ENCODE assay signal across 1 cellular context in genomic region chr20:29781891-29782290, GRCh38.
A peak's percentile ranks its signal among the peaks of the same experiment; 100 is the strongest.
TF ChIP-seq lines count a peak whose summit lies in the region.
"Not testable (repeated sequence)": the region's sequence is repeated elsewhere in the genome, so short reads cannot be mapped to it uniquely, and the experiment has no call there.

No MANE protein-coding gene starts in this region.

TF ChIP-seq in K562, 482 proteins besides CTCF, POLR2A, EP300 and RAD21 (continued from another document and continues in another):
- TF ChIP-seq ZNF318 (IDR thresholded peaks at IDR 0.05; ENCODE audit: borderline replicate concordance in 1 of 2, low read depth in 1 of 2) (peak in 1 of 2 experiments; percentile 82; a peak in 2 of 4 replicates), LEF1 (IDR thresholded peaks at IDR 0.05) (peak; percentile 100), NR4A1 (tag; IDR thresholded peaks at IDR 0.05) (peak; percentile 94), CCNT2 (IDR thresholded peaks at IDR 0.05; ENCODE audit: borderline replicate concordance, extremely low read depth, insufficient read length, low read depth, low read length) (peak; percentile 64), MEIS2 (IDR thresholded peaks at IDR 0.05; ENCODE audit: partially characterized antibody) (peak; percentile 96), NBN (IDR thresholded peaks at IDR 0.05; ENCODE audit: low read depth) (peak; percentile 80; the same call in 1 of the 2 replicates), ZBTB9 (CRISPR knock-in tag; IDR thresholded peaks at IDR 0.05) (peak; percentile 86), GMEB1 (CRISPR knock-in tag; IDR thresholded peaks at IDR 0.05) (peak; percentile 11; the same call in 1 of the 2 replicates), MYNN (IDR thresholded peaks at IDR 0.05) (peak; percentile 37; the same call in 1 of the 2 replicates), ZNF766 (CRISPR knock-in tag; conservative IDR thresholded peaks at IDR 0.05) (peak; percentile 74; the same call in 1 of the 2 replicates), JUND (IDR thresholded peaks at IDR 0.05; ENCODE audit: borderline replicate concordance, low read depth, low read length) (peak; percentile 20), JUND (tag; IDR thresholded peaks at IDR 0.05; ENCODE audit: borderline replicate concordance, low read depth, low read length) (peak; percentile 45; the same call in 1 of the 3 replicates), TRIM24 (IDR thresholded peaks at IDR 0.05) (peak; percentile 99), KDM1A (IDR thresholded peaks at IDR 0.05) (peak; percentile 96 to 97), PML (IDR thresholded peaks at IDR 0.05; ENCODE audit: low read length) (peak; percentile 94), KLF16 (IDR thresholded peaks at IDR 0.05) (peak; percentile 96), MBD2 (IDR thresholded peaks at IDR 0.05; ENCODE audit: borderline replicate concordance, low read depth) (0 out of 2 replicates have a peak, but pooled peaks have one; percentile 31), PKNOX1 (IDR thresholded peaks at IDR 0.05) (peak; percentile 92), NCOA1 (IDR thresholded peaks at IDR 0.05; ENCODE audit: low read depth) (peak; percentile 90), RAD51 (IDR thresholded peaks at IDR 0.05; ENCODE audit: borderline replicate concordance, low read depth) (peak; percentile 52), ZNF197 (CRISPR knock-in tag; IDR thresholded peaks at IDR 0.05; ENCODE audit: low read depth) (peak; percentile 62; the same call in 1 of the 2 replicates), ZNF239 (CRISPR knock-in tag; IDR thresholded peaks at IDR 0.05) (peak; percentile 36; the same call in 1 of the 2 replicates), NR2C2 (tag; IDR thresholded peaks at IDR 0.05) (0 out of 2 replicates have a peak, but pooled peaks have one; percentile 25), MNT (conservative IDR thresholded peaks at IDR 0.05) (peak; percentile 57 to 87), ATF4 (CRISPR knock-in tag; IDR thresholded peaks at IDR 0.05) (peak; percentile 63; the same call in 1 of the 2 replicates), ZNF449 (CRISPR knock-in tag; IDR thresholded peaks at IDR 0.05) (0 out of 2 replicates have a peak, but pooled peaks have one; percentile 34), KHSRP (IDR thresholded peaks at IDR 0.05) (peak; percentile 91), KLF6 (CRISPR knock-in tag; IDR thresholded peaks at IDR 0.05; ENCODE audit: borderline replicate concordance) (peak; percentile 37; the same call in 1 of the 2 replicates), EGR1 (conservative IDR thresholded peaks at IDR 0.05) (peak; percentile 23; the same call in 1 of the 2 replicates), VEZF1 (CRISPR knock-in tag; IDR thresholded peaks at IDR 0.05) (peak; percentile 53), MAX (CRISPR knock-in tag; IDR thresholded peaks at IDR 0.05) (0 out of 2 replicates have a peak, but pooled peaks have one; percentile 30), MTA2 (IDR thresholded peaks at IDR 0.05; ENCODE audit: low read depth) (peak; percentile 98), ZBED1 (IDR thresholded peaks at IDR 0.05) (peak; percentile 82; the same call in 1 of the 2 replicates), ZNF644 (tag; IDR thresholded peaks at IDR 0.05; ENCODE audit: low read depth) (peak; percentile 92; the same call in 1 of the 2 replicates), MEF2D (tag; conservative IDR thresholded peaks at IDR 0.05; ENCODE audit: low read depth) (peak; percentile 85), CC2D1A (IDR thresholded peaks at IDR 0.05) (peak; percentile 98), CBFA2T3 (IDR thresholded peaks at IDR 0.05) (peak; percentile 99), MTA1 (IDR thresholded peaks at IDR 0.05; ENCODE audit: borderline replicate concordance) (peak; percentile 88), MTA3 (IDR thresholded peaks at IDR 0.05; ENCODE audit: borderline replicate concordance) (0 out of 2 replicates have a peak, but pooled peaks have one; percentile 70), SOX6 (IDR thresholded peaks at IDR 0.05) (peak; percentile 100), HDAC3 (IDR thresholded peaks at IDR 0.05; ENCODE audit: borderline replicate concordance, partially characterized antibody) (peak; percentile 92), CREB3 (tag; conservative IDR thresholded peaks at IDR 0.05; ENCODE audit: low read depth) (peak; percentile 75; the same call in 1 of the 2 replicates), SMARCA4 (IDR thresholded peaks at IDR 0.05) (peak; percentile 98)
- not testable (repeated sequence) for TF ChIP-seq NR4A1, MYNN, NR2C2 (CRISPR knock-in tag; IDR thresholded peaks at IDR 0.05)
